ENCODE assay signal across 24 cellular contexts in genomic region chr21:33828083-33828482, GRCh38.
DNase-seq lines count a peak whose midpoint lies in the region; ATAC-seq and TF ChIP-seq lines count a peak whose summit lies in the region.
"Had no signal": no experiment of that assay in that cellular context is flagged by ENCODE, and none has a peak within 500 bp of the region (broad histone marks: within the 10 kb centered on the region; RNA-seq: fewer than 3 reads in every experiment).

No MANE protein-coding gene starts in this region.

- H3K9me3 ChIP-seq in gastrocnemius medialis: no peaks in the 10 kb centered on the region
- H3K9me3 ChIP-seq: Caco-2, lower lobe of right lung, upper lobe of left lung had no signal

- ATAC-seq in gastrocnemius medialis: peak; percentile 90 to 93
- no peak for ATAC-seq in HG02678 (IDR thresholded peaks at IDR 0.05; ENCODE audit: unreplicated experiment)
- ATAC-seq in HG02973 (IDR thresholded peaks at IDR 0.05; ENCODE audit: unreplicated experiment): no peak
- ATAC-seq: lower lobe of right lung, Panc1, T-helper 17 cell had no signal

- H3K4me1 ChIP-seq in gastrocnemius medialis: peaks cover 25 to 34% of the 10 kb centered on the region in 2 donors
- H3K4me1 ChIP-seq: BLaER1, Caco-2, spleen had no signal

- DNase-seq in Ammon's horn (ENCODE audit: low spot score) (peak; percentile 35), astrocyte of the spinal cord (ENCODE audit: low read depth, low spot score) (peak; percentile 22), fibroblast of the aortic adventitia (ENCODE audit: low read depth) (peak; percentile 75), gastrocnemius medialis (peak; percentile 19 to 25), posterior vena cava (ENCODE audit: low spot score) (no peak), MV-4-11 (lab: John Stamatoyannopoulos, UW) (no peak)
- DNase-seq: activated CD4-positive, alpha-beta T cell treated with anti-CD3 and anti-CD28 coated beads for 48 hours; activated naive CD4-positive, alpha-beta T cell treated with anti-CD3 and anti-CD28 coated beads for 36 hours; activated T-cell treated with anti-CD3 and anti-CD28 coated beads, Interleukin-2, amount 50 U/mL, for 48 hours; Caco-2; HFFc6; hippocampal formation; lower lobe of right lung; NCI-H1105; NCI-H2081 treated with DMSO at 0.1 percent for 48 hours; spleen; stimulated activated CD4-positive, alpha-beta T cell treated with anti-CD3 and anti-CD28 coated beads, Interleukin-4, amount 100 ng/mL, for 1 hour; stimulated activated naive CD4-positive, alpha-beta T cell treated with Interleukin-2 at 50 U/mL for 16 hours; T-helper 17 cell; upper lobe of left lung had no signal

- TF ChIP-seq POLR2A in gastrocnemius medialis (IDR thresholded peaks at IDR 0.05): no peak

- H3K27me3 ChIP-seq in gastrocnemius medialis: no peaks in the 10 kb centered on the region
- H3K27me3 ChIP-seq: BLaER1, spleen, upper lobe of left lung had no signal

- TF ChIP-seq CTCF in astrocyte of the spinal cord (IDR thresholded peaks at IDR 0.05; ENCODE audit: low read depth, low read length) (no peak), fibroblast of the aortic adventitia (IDR thresholded peaks at IDR 0.05; ENCODE audit: insufficient read depth, low read length) (no peak), gastrocnemius medialis (IDR thresholded peaks at IDR 0.05 in 4 of 5, conservative IDR thresholded peaks at IDR 0.05 in 1 of 5) (no peak)

- intact Hi-C loops in gastrocnemius medialis (cut with DNase I; ENCODE audit: low total_unique reads): no loop called here
- intact Hi-C loops in posterior vena cava (cut with DNase I): loop anchor here in 1 of 2 donors (5.0 kb wide), 1 partner anchor 724 kb away; no protein-coding TSS in a partner anchor

- peak overlapping the region in 3 of 4 donors; percentile 5 to 54 (median 40) for H3K27ac ChIP-seq in gastrocnemius medialis
- H3K27ac ChIP-seq: BLaER1, lower lobe of right lung, spleen, upper lobe of left lung had no signal

- H3K36me3 ChIP-seq in gastrocnemius medialis: peaks cover 0 to 20% of the 10 kb centered on the region in 2 donors

- H3K4me3 ChIP-seq in astrocyte of the spinal cord (ENCODE audit: low read depth, low read length): no peak overlapping the region
- no peak overlapping the region for H3K4me3 ChIP-seq in fibroblast of the aortic adventitia (ENCODE audit: low read depth, low read length)
- H3K4me3 ChIP-seq in gastrocnemius medialis: no peak overlapping the region
- H3K4me3 ChIP-seq: BLaER1, lower lobe of right lung, spleen, upper lobe of left lung had no signal

- in situ Hi-C loops in astrocyte of the spinal cord (cut with HindIII; ENCODE audit: low sequenced_read_pairs) (no loop called here), gastrocnemius medialis (cut with MboI; ENCODE audit: low sequenced_read_pairs in 4 of 4) (no loop called here)

Comparison
In these comparisons a context has a peak if more than half of its experiments do, and no peak if none do; other contexts are left out.
1. DNase-seq: peak in Ammon's horn (single experiment), astrocyte of the spinal cord (single experiment), fibroblast of the aortic adventitia (single experiment) and gastrocnemius medialis (2 of 2); none in posterior vena cava (single experiment) and MV-4-11 (single experiment).
2. ATAC-seq: peak in gastrocnemius medialis (2 of 2); none in HG02678 (single experiment) and HG02973 (single experiment).